In genomic region chr14:104682107-104682593, GRCh38 we compare ENCODE assay signal across 9 cellular contexts. TPM values are rescaled to one million over a fixed set of nuclear protein-coding genes. Genes with fewer than 3 reads are reported as not detected.
DNase-seq lines count a peak whose midpoint lies in the region; TF ChIP-seq lines count a peak whose summit lies in the region.
"Had no signal": no experiment of that assay in that cellular context is flagged by ENCODE, and none has a peak within 500 bp of the region (broad histone marks: within the 10 kb centered on the region; RNA-seq: fewer than 3 reads in every experiment).

No MANE protein-coding gene starts in this region.

- DNase-seq in HFFc6: no peak
- DNase-seq in choroid plexus epithelial cell (ENCODE audit: low read depth): no peak
- no peak for DNase-seq in kidney epithelial cell (ENCODE audit: low read depth)
- DNase-seq in activated CD4-positive, CD25-positive, alpha-beta regulatory T cell treated with anti-CD3 and anti-CD28 coated beads, Interleukin-2, amount 50 U/mL, for 72 hours: no peak
- DNase-seq in COLO668 (lab: John Stamatoyannopoulos, UW; ENCODE audit: unreplicated experiment): no peak
- no peak for DNase-seq in stimulated activated naive CD4-positive, alpha-beta T cell (lab: John Stamatoyannopoulos, UW)
- DNase-seq in glutamatergic neuron: no peak
- DNase-seq: NCI-H146 had no signal

- H3K27me3 Mint-ChIP-seq in HFFc6 (ENCODE audit: insufficient read depth) (no peaks in the 10 kb centered on the region; the same call in 1 of the 2 replicates), glutamatergic neuron (ENCODE audit: unreplicated experiment) (peaks cover 4% of the 10 kb centered on the region)

- no peak for TF ChIP-seq CTCF in HFFc6 (IDR thresholded peaks at IDR 0.05)
- no peak for TF ChIP-seq CTCF in choroid plexus epithelial cell (conservative IDR thresholded peaks at IDR 0.05; ENCODE audit: low read depth, low read length)
- TF ChIP-seq CTCF in kidney epithelial cell (IDR thresholded peaks at IDR 0.05; ENCODE audit: insufficient read depth, low read length, poor library complexity, severe bottlenecking): no peak
- no peak for TF ChIP-seq CTCF in glutamatergic neuron (IDR thresholded peaks at IDR 0.05; ENCODE audit: partially characterized antibody, unreplicated experiment)

- H3K4me1 ChIP-seq in stomach smooth muscle (ENCODE audit: control insufficient read depth, insufficient read depth, low read length): peaks cover 54% of the 10 kb centered on the region

- H3K36me3 ChIP-seq in kidney epithelial cell (ENCODE audit: control insufficient read depth, insufficient read depth, low read length) (no peaks in the 10 kb centered on the region), stomach smooth muscle (ENCODE audit: control insufficient read depth in 2 of 2, insufficient read depth in 2 of 2, low read length in 2 of 2) (no peaks in the 10 kb centered on the region)

- peak overlapping the region; percentile 40 for H3K4me3 ChIP-seq in choroid plexus epithelial cell (ENCODE audit: low read depth, low read length)
- H3K4me3 ChIP-seq in kidney epithelial cell (ENCODE audit: low read depth, low read length): peak overlapping the region; percentile 17
- peak overlapping the region; percentile 43 to 52 for H3K4me3 ChIP-seq in stomach smooth muscle (ENCODE audit: low read length in 2 of 2)

- H3K27ac ChIP-seq in stomach smooth muscle (ENCODE audit: low read length): peak overlapping the region; percentile 46

- H3K9ac ChIP-seq in stomach smooth muscle (ENCODE audit: low read length in 2 of 2): peak overlapping the region in 1 of 2 donors; percentile 29

- peak overlapping the region; percentile 100 for H3K27ac Mint-ChIP-seq in HFFc6
- H3K27ac Mint-ChIP-seq in glutamatergic neuron (ENCODE audit: unreplicated experiment): no peak overlapping the region

- H3K9me3 Mint-ChIP-seq in HFFc6 (no peaks in the 10 kb centered on the region), glutamatergic neuron (ENCODE audit: unreplicated experiment) (no peaks in the 10 kb centered on the region)

- H3K27me3 ChIP-seq in kidney epithelial cell (ENCODE audit: control insufficient read depth, insufficient read depth, low read length): no peaks in the 10 kb centered on the region
- H3K27me3 ChIP-seq in stomach smooth muscle (ENCODE audit: control insufficient read depth in 1 of 2, insufficient read depth in 2 of 2, low read length in 2 of 2): no peaks in the 10 kb centered on the region

- no peaks in the 10 kb centered on the region for H3K9me3 ChIP-seq in stomach smooth muscle (ENCODE audit: control insufficient read depth in 2 of 2, low read length in 2 of 2)

- H3K4me3 Mint-ChIP-seq in HFFc6: peak overlapping the region; percentile 87
- H3K4me3 Mint-ChIP-seq in glutamatergic neuron (ENCODE audit: unreplicated experiment): no peak overlapping the region

- H3K4me1 Mint-ChIP-seq in HFFc6 (ENCODE audit: low read depth): peaks cover 58% of the 10 kb centered on the region
- H3K4me1 Mint-ChIP-seq in glutamatergic neuron (ENCODE audit: low read depth, unreplicated experiment): peaks cover 13% of the 10 kb centered on the region

- H3K36me3 Mint-ChIP-seq in HFFc6 (ENCODE audit: low read depth): peaks cover 5% of the 10 kb centered on the region; the same call in 1 of the 2 replicates
- H3K36me3 Mint-ChIP-seq in glutamatergic neuron (ENCODE audit: unreplicated experiment): no peaks in the 10 kb centered on the region

RNA-seq across cellular contexts. Expression of gene INF2, which starts 7.3 kb away (rescaled TPM):
- total RNA-seq in HFFc6 (2021; fragmentation: NEBNext Ultra II Directional; extraction: Animal tissue kit (Norgen Biotek cat#: 25700)): 100 to 1,000 TPM; 111 to 121 (median 116) TPM
- total RNA-seq in kidney epithelial cell: 109 and 131 TPM in 2 replicates
- total RNA-seq in glutamatergic neuron (ENCODE audit: unreplicated experiment): 11.8 TPM

RNA-seq across cellular contexts. Expression of gene ADSS1, which starts 41.9 kb away (rescaled TPM):
- total RNA-seq in HFFc6 (2021; fragmentation: NEBNext Ultra II Directional; extraction: Animal tissue kit (Norgen Biotek cat#: 25700)): 1 to 10 TPM; 2.7 to 3.7 (median 3.3) TPM
- total RNA-seq in kidney epithelial cell (3.4 and 10.3 TPM in 2 replicates), glutamatergic neuron (ENCODE audit: unreplicated experiment) (45.1 TPM)
